1 cellular context compared by ENCODE assay signal in the genomic region with DNA sequence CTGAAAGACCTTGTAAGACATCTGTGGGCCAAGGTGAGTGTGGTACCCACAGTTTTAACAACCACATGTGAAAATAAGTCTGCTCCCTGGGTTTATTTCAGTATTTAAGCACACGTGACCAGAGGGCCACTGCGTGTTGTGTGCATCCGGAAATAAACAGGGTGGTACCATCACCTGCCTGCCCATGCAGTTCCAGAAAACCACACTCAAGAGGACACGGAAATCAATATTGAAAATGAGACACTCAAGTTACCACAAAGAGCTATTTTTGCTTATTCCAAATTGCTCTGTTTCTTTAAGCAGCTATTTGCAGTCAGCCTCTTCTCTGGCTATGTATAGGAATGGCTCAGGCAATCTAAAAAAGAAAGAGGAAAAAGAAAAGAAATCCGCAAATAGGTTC.
TF ChIP-seq lines count a peak whose summit lies in the region.

No MANE protein-coding gene starts in this region.

TF ChIP-seq in SK-N-SH, 30 proteins besides CTCF, POLR2A, EP300 and RAD21 (continued from another document):
- TF ChIP-seq USF1 (IDR thresholded peaks at IDR 0.05; ENCODE audit: borderline replicate concordance, low read depth) = no peak
